In genomic region chr5:179668404-179668803, GRCh38 we compare ENCODE assay signal across 8 cellular contexts. TPM values are rescaled to one million over a fixed set of nuclear protein-coding genes. Genes with fewer than 3 reads are reported as not detected.
DNase-seq lines count a peak whose midpoint lies in the region; ATAC-seq and TF ChIP-seq lines count a peak whose summit lies in the region.

No MANE protein-coding gene starts in this region.

- no peak overlapping the region for H2AFZ ChIP-seq in DND-41 (ENCODE audit: low read depth, low read length)

- POLR2A ChIA-PET in HEK293T (lab: Yijun Ruan, JAX): interaction anchor here (1.0 to 6.0 kb wide), 5 partner anchors 10 to 62 kb away, joined by 3 to 47 read pairs (median 5); partner anchors contain the start of genes CBY3 and HNRNPH1

- H3K4me3 ChIP-seq in DND-41 (ENCODE audit: low read depth in 1 of 2, low read length in 2 of 2) (no peak overlapping the region), cardiac fibroblast (replicated peaks in 1 of 2; ENCODE audit: low read depth in 2 of 2, low read length in 2 of 2) (no peak overlapping the region), tibial artery (no peak overlapping the region)

- no peaks in the 10 kb centered on the region for H4K20me1 ChIP-seq in DND-41 (ENCODE audit: insufficient read depth, low read length)

- ATAC-seq in DND-41 (ENCODE audit: insufficient read depth, low read depth) (peak; percentile 51; the same call in 1 of the 3 replicates), left lobe of liver (peak; percentile 64), GM19324 (IDR thresholded peaks at IDR 0.05; ENCODE audit: low FRiP score, unreplicated experiment) (no peak), HG02852 (IDR thresholded peaks at IDR 0.05; ENCODE audit: unreplicated experiment) (no peak)

- CTCF ChIA-PET in HEK293T (lab: Yijun Ruan, JAX): interaction anchor here (0.5 to 2.0 kb wide), 15 partner anchors 9 to 485 kb away, joined by 3 to 11 read pairs (median 3); partner anchors contain the start of genes CBY3, HNRNPH1 and MAML1

- H3K36me3 ChIP-seq in DND-41 (ENCODE audit: insufficient read depth, low read length): peaks cover 9% of the 10 kb centered on the region; the same call in 1 of the 2 replicates
- peaks cover 0 to 27% (median 3%) of the 10 kb centered on the region in 3 donors for H3K36me3 ChIP-seq in tibial artery

- H3K4me2 ChIP-seq in DND-41 (ENCODE audit: insufficient read depth, low read length): no peak overlapping the region

- TF ChIP-seq CTCF in DND-41 (IDR thresholded peaks at IDR 0.05; ENCODE audit: borderline replicate concordance, extremely low read depth, low read length, poor library complexity, severe bottlenecking) (peak; percentile 66), cardiac fibroblast (IDR thresholded peaks at IDR 0.05; ENCODE audit: low read depth, low read length) (peak; percentile 91), tibial artery (IDR thresholded peaks at IDR 0.05) (peak; percentile 40)

- intact Hi-C loops in tibial artery (cut with DNase I; ENCODE audit: low total_unique reads): no loop called here

- H3K27ac ChIP-seq in DND-41 (ENCODE audit: low read length) (no peak overlapping the region), tibial artery (no peak overlapping the region)

- H3K4me1 ChIP-seq in DND-41 (ENCODE audit: insufficient read depth, low read length): no peaks in the 10 kb centered on the region
- H3K4me1 ChIP-seq in tibial artery: no peaks in the 10 kb centered on the region

- DNase-seq in DND-41 (peak; percentile 35), HEK293T (ENCODE audit: extremely low spot score) (peak; percentile 85), SK-N-DZ (ENCODE audit: low spot score) (peak; percentile 53), cardiac fibroblast (ENCODE audit: low read depth in 2 of 2) (peak; percentile 64 to 70), left lobe of liver (ENCODE audit: low spot score) (no peak), tibial artery (no peak)

- H3K27me3 ChIP-seq in DND-41 (ENCODE audit: insufficient read depth, low read length, poor library complexity) (no peaks in the 10 kb centered on the region), tibial artery (no peaks in the 10 kb centered on the region)

- no peaks in the 10 kb centered on the region for H3K79me2 ChIP-seq in DND-41 (ENCODE audit: insufficient read depth, low read length)

- no peak overlapping the region for H3K9ac ChIP-seq in DND-41 (ENCODE audit: low read depth, low read length)

- H3K9me3 ChIP-seq in DND-41 (ENCODE audit: insufficient read depth, low read length, severe bottlenecking) (no peaks in the 10 kb centered on the region), tibial artery (no peaks in the 10 kb centered on the region)

TF ChIP-seq in HEK293T, 16 proteins besides CTCF, POLR2A, EP300 and RAD21:
- TF ChIP-seq PKNOX1 (IDR thresholded peaks at IDR 0.05) (no peak), FOXM1 (IDR thresholded peaks at IDR 0.05; ENCODE audit: borderline replicate concordance) (no peak; the same call in 1 of the 2 replicates), ARNT (IDR thresholded peaks at IDR 0.05) (no peak), BHLHE40 (IDR thresholded peaks at IDR 0.05; ENCODE audit: borderline replicate concordance) (no peak), CTBP1 (IDR thresholded peaks at IDR 0.05; ENCODE audit: borderline replicate concordance) (no peak), TARDBP (IDR thresholded peaks at IDR 0.05) (no peak), ELF4 (IDR thresholded peaks at IDR 0.05) (no peak), NFRKB (IDR thresholded peaks at IDR 0.05) (no peak), LEF1 (IDR thresholded peaks at IDR 0.05; ENCODE audit: borderline replicate concordance) (no peak), FOXA1 (IDR thresholded peaks at IDR 0.05) (no peak), SUZ12 (IDR thresholded peaks at IDR 0.05) (no peak)

RNA-seq across cellular contexts. Expression of gene CBY3, which starts 12.4 kb away (rescaled TPM):
- not detected in 2 replicates for polyA plus RNA-seq in SK-N-DZ (2014; cell fraction: cytosol; rRNA removed)
- not detected in 2 replicates for polyA plus RNA-seq in SK-N-DZ (2014; cell fraction: nucleus; rRNA removed)
- not detected for total RNA-seq in left lobe of liver

RNA-seq across cellular contexts. Expression of gene CANX, which starts 30.4 kb away (rescaled TPM):
- 272 and 278 TPM in 2 replicates for polyA plus RNA-seq in SK-N-DZ (2014; cell fraction: cytosol; rRNA removed)
- polyA plus RNA-seq in SK-N-DZ (2014; cell fraction: nucleus; rRNA removed): 116 and 122 TPM in 2 replicates
- total RNA-seq in left lobe of liver: 501 TPM

RNA-seq across cellular contexts. Expression of gene HNRNPH1, which starts 44.9 kb away (rescaled TPM):
- polyA plus RNA-seq in SK-N-DZ (2014; cell fraction: cytosol; rRNA removed): 473 and 506 TPM in 2 replicates
- 1,378 and 1,791 TPM in 2 replicates for polyA plus RNA-seq in SK-N-DZ (2014; cell fraction: nucleus; rRNA removed)
- total RNA-seq in left lobe of liver: 215 TPM

Comparison
In these comparisons a context has a peak if more than half of its experiments do, and no peak if none do; other contexts are left out.
1. ATAC-seq: peak in DND-41 (single experiment) and left lobe of liver (single experiment); none in GM19324 (single experiment) and HG02852 (single experiment).
2. DNase-seq: peak in DND-41 (single experiment), HEK293T (single experiment), SK-N-DZ (single experiment) and cardiac fibroblast (2 of 2); none in left lobe of liver (single experiment) and tibial artery (0 of 2).
3. CTCF ChIP-seq: peak in every context shown above with its lines; median percentile 91 in cardiac fibroblast; 66 in DND-41; 40 in tibial artery.